In the genomic region with DNA sequence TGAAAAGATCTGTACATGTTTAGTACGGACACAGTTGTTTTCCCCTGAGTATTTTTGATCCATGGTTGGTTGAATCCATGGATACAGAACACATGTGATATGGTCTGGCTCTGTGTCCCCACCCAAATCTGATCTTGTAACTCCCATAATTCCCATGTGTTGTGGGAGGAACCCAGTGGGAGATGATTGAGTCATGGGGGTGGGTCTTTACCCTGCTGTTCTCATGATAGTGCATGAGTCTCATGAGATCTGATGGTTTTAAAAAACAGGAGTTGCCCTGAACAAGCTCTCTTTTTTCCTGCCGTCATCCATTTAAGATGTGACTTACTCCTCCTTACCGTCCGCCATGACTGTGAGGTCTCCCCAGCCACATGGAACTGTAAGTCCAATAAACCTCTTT, we compare ENCODE assay signal across 1 cellular context.
TF ChIP-seq lines count a peak whose summit lies in the region.

No MANE protein-coding gene starts in this region.

TF ChIP-seq in K562, 482 proteins besides CTCF, POLR2A, EP300 and RAD21 (continued from another document):
- TF ChIP-seq ZBTB33 (CRISPR knock-in tag; IDR thresholded peaks at IDR 0.05) = peak; percentile 71; the same call in 1 of the 2 replicates
- peak; percentile 66; the same call in 1 of the 2 replicates for TF ChIP-seq CC2D1A (IDR thresholded peaks at IDR 0.05)
- TF ChIP-seq EHMT2 (IDR thresholded peaks at IDR 0.05) = 0 out of 2 replicates have a peak, but pooled peaks have one; percentile 17
- TF ChIP-seq ZNF766 (CRISPR knock-in tag; conservative IDR thresholded peaks at IDR 0.05) = 0 out of 2 replicates have a peak, but pooled peaks have one; percentile 28
- no peak for TF ChIP-seq MEF2D (tag; conservative IDR thresholded peaks at IDR 0.05; ENCODE audit: low read depth)
